1 cellular context compared by ENCODE assay signal in genomic region chr10:62805139-62806092, GRCh38.
TF ChIP-seq lines count a peak whose summit lies in the region.

No MANE protein-coding gene starts in this region.

TF ChIP-seq in GM12878, 131 proteins besides CTCF, POLR2A, EP300 and RAD21 (continued from another document and continues in another):
- TF ChIP-seq SMARCA5 (IDR thresholded peaks at IDR 0.05) (no peak), IKZF1 (conservative IDR thresholded peaks at IDR 0.05) (no peak), MTA3 (IDR thresholded peaks at IDR 0.05; ENCODE audit: borderline replicate concordance, low read length) (no peak), TARDBP (IDR thresholded peaks at IDR 0.05; ENCODE audit: borderline replicate concordance) (no peak), SUZ12 (IDR thresholded peaks at IDR 0.05; ENCODE audit: unreplicated experiment) (no peak), SP1 (IDR thresholded peaks at IDR 0.05; ENCODE audit: low read depth, low read length) (no peak), KLF5 (IDR thresholded peaks at IDR 0.05; ENCODE audit: partially characterized antibody) (no peak), WRNIP1 (IDR thresholded peaks at IDR 0.05; ENCODE audit: borderline replicate concordance, low read depth, low read length) (no peak), ETV6 (conservative IDR thresholded peaks at IDR 0.05 in 1 of 2, IDR thresholded peaks at IDR 0.05 in 1 of 2; ENCODE audit: borderline replicate concordance in 1 of 2, low read depth in 1 of 2) (no peak), BRCA1 (IDR thresholded peaks at IDR 0.05; ENCODE audit: low read depth, low read length) (no peak), IKZF2 (IDR thresholded peaks at IDR 0.05) (no peak), ZBTB33 (IDR thresholded peaks at IDR 0.05) (no peak), JUND (IDR thresholded peaks at IDR 0.05; ENCODE audit: low read depth, low read length) (no peak), NR2C2 (IDR thresholded peaks at IDR 0.05; ENCODE audit: borderline replicate concordance, control insufficient read depth, insufficient read length, low read depth) (no peak), CBFB (IDR thresholded peaks at IDR 0.05; ENCODE audit: low read depth) (no peak), SREBF2 (IDR thresholded peaks at IDR 0.05; ENCODE audit: low read length) (no peak), SPI1 (IDR thresholded peaks at IDR 0.05; ENCODE audit: borderline replicate concordance, insufficient read depth, low read depth, low read length) (no peak), NR2C1 (IDR thresholded peaks at IDR 0.05) (no peak), ZZZ3 (IDR thresholded peaks at IDR 0.05; ENCODE audit: control insufficient read depth, insufficient read length, low read depth) (no peak), YY1 (IDR thresholded peaks at IDR 0.05; ENCODE audit: low read depth, low read length) (no peak), ZNF207 (IDR thresholded peaks at IDR 0.05; ENCODE audit: borderline replicate concordance) (no peak), POLR2AphosphoS5 (IDR thresholded peaks at IDR 0.05; ENCODE audit: low read length) (peak; percentile 68; the same call in 1 of the 2 replicates), REST (IDR thresholded peaks at IDR 0.05; ENCODE audit: low read depth, low read length) (peak; percentile 57; the same call in 1 of the 2 replicates), RBBP5 (conservative IDR thresholded peaks at IDR 0.05) (no peak), GABPA (IDR thresholded peaks at IDR 0.05; ENCODE audit: low read depth) (no peak), TAF1 (IDR thresholded peaks at IDR 0.05; ENCODE audit: borderline replicate concordance, low read depth, low read length) (no peak), SMAD1 (IDR thresholded peaks at IDR 0.05; ENCODE audit: low read depth, partially characterized antibody) (no peak), NBN (IDR thresholded peaks at IDR 0.05) (no peak), RELA (IDR thresholded peaks at IDR 0.05; ENCODE audit: borderline replicate concordance, partially characterized antibody) (no peak), ZNF622 (IDR thresholded peaks at IDR 0.05) (no peak), SREBF1 (IDR thresholded peaks at IDR 0.05; ENCODE audit: low read length) (no peak), RAD51 (IDR thresholded peaks at IDR 0.05) (no peak), TCF12 (IDR thresholded peaks at IDR 0.05; ENCODE audit: low read depth, low read length) (no peak), CHD1 (IDR thresholded peaks at IDR 0.05; ENCODE audit: low read depth, low read length) (0 out of 2 replicates have a peak, but pooled peaks have one; percentile 36), DPF2 (IDR thresholded peaks at IDR 0.05) (peak; percentile 65), CREM (IDR thresholded peaks at IDR 0.05; ENCODE audit: low read depth) (no peak), FOS (IDR thresholded peaks at IDR 0.05; ENCODE audit: borderline replicate concordance, extremely low read depth, insufficient read length) (no peak), HDGF (IDR thresholded peaks at IDR 0.05) (no peak), NFXL1 (IDR thresholded peaks at IDR 0.05; ENCODE audit: borderline replicate concordance) (0 out of 2 replicates have a peak, but pooled peaks have one; percentile 35), CBX5 (IDR thresholded peaks at IDR 0.05; ENCODE audit: low read depth) (no peak), SIX5 (IDR thresholded peaks at IDR 0.05; ENCODE audit: low read depth, low read length, severe bottlenecking) (no peak)
- TF ChIP-seq, protein P1, sequence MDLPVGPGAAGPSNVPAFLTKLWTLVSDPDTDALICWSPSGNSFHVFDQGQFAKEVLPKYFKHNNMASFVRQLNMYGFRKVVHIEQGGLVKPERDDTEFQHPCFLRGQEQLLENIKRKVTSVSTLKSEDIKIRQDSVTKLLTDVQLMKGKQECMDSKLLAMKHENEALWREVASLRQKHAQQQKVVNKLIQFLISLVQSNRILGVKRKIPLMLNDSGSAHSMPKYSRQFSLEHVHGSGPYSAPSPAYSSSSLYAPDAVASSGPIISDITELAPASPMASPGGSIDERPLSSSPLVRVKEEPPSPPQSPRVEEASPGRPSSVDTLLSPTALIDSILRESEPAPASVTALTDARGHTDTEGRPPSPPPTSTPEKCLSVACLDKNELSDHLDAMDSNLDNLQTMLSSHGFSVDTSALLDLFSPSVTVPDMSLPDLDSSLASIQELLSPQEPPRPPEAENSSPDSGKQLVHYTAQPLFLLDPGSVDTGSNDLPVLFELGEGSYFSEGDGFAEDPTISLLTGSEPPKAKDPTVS (IDR thresholded peaks at IDR 0.05; ENCODE audit: low read depth, low read length) = no peak
- TF ChIP-seq, protein P2, sequence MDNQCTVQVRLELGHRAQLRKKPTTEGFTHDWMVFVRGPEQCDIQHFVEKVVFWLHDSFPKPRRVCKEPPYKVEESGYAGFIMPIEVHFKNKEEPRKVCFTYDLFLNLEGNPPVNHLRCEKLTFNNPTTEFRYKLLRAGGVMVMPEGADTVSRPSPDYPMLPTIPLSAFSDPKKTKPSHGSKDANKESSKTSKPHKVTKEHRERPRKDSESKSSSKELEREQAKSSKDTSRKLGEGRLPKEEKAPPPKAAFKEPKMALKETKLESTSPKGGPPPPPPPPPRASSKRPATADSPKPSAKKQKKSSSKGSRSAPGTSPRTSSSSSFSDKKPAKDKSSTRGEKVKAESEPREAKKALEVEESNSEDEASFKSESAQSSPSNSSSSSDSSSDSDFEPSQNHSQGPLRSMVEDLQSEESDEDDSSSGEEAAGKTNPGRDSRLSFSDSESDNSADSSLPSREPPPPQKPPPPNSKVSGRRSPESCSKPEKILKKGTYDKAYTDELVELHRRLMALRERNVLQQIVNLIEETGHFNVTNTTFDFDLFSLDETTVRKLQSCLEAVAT (IDR thresholded peaks at IDR 0.05) = no peak
- TF ChIP-seq, protein P3, sequence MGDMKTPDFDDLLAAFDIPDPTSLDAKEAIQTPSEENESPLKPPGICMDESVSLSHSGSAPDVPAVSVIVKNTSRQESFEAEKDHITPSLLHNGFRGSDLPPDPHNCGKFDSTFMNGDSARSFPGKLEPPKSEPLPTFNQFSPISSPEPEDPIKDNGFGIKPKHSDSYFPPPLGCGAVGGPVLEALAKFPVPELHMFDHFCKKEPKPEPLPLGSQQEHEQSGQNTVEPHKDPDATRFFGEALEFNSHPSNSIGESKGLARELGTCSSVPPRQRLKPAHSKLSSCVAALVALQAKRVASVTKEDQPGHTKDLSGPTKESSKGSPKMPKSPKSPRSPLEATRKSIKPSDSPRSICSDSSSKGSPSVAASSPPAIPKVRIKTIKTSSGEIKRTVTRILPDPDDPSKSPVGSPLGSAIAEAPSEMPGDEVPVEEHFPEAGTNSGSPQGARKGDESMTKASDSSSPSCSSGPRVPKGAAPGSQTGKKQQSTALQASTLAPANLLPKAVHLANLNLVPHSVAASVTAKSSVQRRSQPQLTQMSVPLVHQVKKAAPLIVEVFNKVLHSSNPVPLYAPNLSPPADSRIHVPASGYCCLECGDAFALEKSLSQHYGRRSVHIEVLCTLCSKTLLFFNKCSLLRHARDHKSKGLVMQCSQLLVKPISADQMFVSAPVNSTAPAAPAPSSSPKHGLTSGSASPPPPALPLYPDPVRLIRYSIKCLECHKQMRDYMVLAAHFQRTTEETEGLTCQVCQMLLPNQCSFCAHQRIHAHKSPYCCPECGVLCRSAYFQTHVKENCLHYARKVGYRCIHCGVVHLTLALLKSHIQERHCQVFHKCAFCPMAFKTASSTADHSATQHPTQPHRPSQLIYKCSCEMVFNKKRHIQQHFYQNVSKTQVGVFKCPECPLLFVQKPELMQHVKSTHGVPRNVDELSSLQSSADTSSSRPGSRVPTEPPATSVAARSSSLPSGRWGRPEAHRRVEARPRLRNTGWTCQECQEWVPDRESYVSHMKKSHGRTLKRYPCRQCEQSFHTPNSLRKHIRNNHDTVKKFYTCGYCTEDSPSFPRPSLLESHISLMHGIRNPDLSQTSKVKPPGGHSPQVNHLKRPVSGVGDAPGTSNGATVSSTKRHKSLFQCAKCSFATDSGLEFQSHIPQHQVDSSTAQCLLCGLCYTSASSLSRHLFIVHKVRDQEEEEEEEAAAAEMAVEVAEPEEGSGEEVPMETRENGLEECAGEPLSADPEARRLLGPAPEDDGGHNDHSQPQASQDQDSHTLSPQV (IDR thresholded peaks at IDR 0.05) = no peak
- TF ChIP-seq, protein P4, sequence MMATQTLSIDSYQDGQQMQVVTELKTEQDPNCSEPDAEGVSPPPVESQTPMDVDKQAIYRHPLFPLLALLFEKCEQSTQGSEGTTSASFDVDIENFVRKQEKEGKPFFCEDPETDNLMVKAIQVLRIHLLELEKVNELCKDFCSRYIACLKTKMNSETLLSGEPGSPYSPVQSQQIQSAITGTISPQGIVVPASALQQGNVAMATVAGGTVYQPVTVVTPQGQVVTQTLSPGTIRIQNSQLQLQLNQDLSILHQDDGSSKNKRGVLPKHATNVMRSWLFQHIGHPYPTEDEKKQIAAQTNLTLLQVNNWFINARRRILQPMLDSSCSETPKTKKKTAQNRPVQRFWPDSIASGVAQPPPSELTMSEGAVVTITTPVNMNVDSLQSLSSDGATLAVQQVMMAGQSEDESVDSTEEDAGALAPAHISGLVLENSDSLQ (IDR thresholded peaks at IDR 0.05) = peak; percentile 20; the same call in 1 of the 2 replicates
- TF ChIP-seq, protein P5, sequence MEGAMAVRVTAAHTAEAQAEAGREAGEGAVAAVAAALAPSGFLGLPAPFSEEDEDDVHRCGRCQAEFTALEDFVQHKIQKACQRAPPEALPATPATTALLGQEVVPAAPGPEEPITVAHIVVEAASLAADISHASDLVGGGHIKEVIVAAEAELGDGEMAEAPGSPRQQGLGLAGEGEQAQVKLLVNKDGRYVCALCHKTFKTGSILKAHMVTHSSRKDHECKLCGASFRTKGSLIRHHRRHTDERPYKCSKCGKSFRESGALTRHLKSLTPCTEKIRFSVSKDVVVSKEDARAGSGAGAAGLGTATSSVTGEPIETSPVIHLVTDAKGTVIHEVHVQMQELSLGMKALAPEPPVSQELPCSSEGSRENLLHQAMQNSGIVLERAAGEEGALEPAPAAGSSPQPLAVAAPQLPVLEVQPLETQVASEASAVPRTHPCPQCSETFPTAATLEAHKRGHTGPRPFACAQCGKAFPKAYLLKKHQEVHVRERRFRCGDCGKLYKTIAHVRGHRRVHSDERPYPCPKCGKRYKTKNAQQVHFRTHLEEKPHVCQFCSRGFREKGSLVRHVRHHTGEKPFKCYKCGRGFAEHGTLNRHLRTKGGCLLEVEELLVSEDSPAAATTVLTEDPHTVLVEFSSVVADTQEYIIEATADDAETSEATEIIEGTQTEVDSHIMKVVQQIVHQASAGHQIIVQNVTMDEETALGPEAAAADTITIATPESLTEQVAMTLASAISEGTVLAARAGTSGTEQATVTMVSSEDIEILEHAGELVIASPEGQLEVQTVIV (IDR thresholded peaks at IDR 0.05; ENCODE audit: borderline replicate concordance, partially characterized antibody) = no peak
- TF ChIP-seq, protein P6, sequence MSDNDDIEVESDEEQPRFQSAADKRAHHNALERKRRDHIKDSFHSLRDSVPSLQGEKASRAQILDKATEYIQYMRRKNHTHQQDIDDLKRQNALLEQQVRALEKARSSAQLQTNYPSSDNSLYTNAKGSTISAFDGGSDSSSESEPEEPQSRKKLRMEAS (IDR thresholded peaks at IDR 0.05; ENCODE audit: low read depth, low read length) = no peak
- TF ChIP-seq, protein P7, sequence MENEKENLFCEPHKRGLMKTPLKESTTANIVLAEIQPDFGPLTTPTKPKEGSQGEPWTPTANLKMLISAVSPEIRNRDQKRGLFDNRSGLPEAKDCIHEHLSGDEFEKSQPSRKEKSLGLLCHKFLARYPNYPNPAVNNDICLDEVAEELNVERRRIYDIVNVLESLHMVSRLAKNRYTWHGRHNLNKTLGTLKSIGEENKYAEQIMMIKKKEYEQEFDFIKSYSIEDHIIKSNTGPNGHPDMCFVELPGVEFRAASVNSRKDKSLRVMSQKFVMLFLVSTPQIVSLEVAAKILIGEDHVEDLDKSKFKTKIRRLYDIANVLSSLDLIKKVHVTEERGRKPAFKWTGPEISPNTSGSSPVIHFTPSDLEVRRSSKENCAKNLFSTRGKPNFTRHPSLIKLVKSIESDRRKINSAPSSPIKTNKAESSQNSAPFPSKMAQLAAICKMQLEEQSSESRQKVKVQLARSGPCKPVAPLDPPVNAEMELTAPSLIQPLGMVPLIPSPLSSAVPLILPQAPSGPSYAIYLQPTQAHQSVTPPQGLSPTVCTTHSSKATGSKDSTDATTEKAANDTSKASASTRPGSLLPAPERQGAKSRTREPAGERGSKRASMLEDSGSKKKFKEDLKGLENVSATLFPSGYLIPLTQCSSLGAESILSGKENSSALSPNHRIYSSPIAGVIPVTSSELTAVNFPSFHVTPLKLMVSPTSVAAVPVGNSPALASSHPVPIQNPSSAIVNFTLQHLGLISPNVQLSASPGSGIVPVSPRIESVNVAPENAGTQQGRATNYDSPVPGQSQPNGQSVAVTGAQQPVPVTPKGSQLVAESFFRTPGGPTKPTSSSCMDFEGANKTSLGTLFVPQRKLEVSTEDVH (IDR thresholded peaks at IDR 0.05; ENCODE audit: low read depth, partially characterized antibody) = no peak
